8 cellular contexts compared by ENCODE assay signal in genomic region chr1:180229483-180230415, GRCh38. TPM values are rescaled to one million over a fixed set of nuclear protein-coding genes. Genes with fewer than 3 reads are reported as not detected.
DNase-seq lines count a peak whose midpoint lies in the region; ATAC-seq, FAIRE-seq and TF ChIP-seq lines count a peak whose summit lies in the region.

TSS of gene LHX4 (plus strand) at chr1:180230264. CDS start at chr1:180230530, 266 bp downstream.

- TF ChIP-seq CTCF in brain microvascular endothelial cell (IDR thresholded peaks at IDR 0.05; ENCODE audit: low read depth, low read length, missing control alignments): no peak
- no peak for TF ChIP-seq CTCF in kidney (IDR thresholded peaks at IDR 0.05; ENCODE audit: borderline replicate concordance, extremely low read depth, insufficient read depth)

- H3K36me3 Mint-ChIP-seq in stimulated activated naive CD8-positive, alpha-beta T cell treated with anti-CD3 and anti-CD28 coated beads, Interleukin-15, Interleukin-2, amounts not matched to agents 100 ng/mL and 50 ng/mL, for 24 hours (ENCODE audit: low read depth): no peaks in the 10 kb centered on the region

- H3K27ac ChIP-seq in brain microvascular endothelial cell (no peak within 1 kb of the TSS), kidney (ENCODE audit: low read depth in 2 of 2, low read length in 2 of 2) (no peak within 1 kb of the TSS)

- peaks cover 69% of the 10 kb centered on the region for H3K27me3 ChIP-seq in brain microvascular endothelial cell (replicated peaks)

- peaks cover 29% of the 10 kb centered on the region for H3K4me1 Mint-ChIP-seq in stimulated activated naive CD8-positive, alpha-beta T cell treated with anti-CD3 and anti-CD28 coated beads, Interleukin-15, Interleukin-2, amounts not matched to agents 100 ng/mL and 50 ng/mL, for 24 hours (ENCODE audit: low read depth)

- H3K4me1 ChIP-seq in kidney (ENCODE audit: control insufficient read depth in 1 of 2, insufficient read depth in 1 of 2, low read depth in 1 of 2, low read length in 2 of 2): peaks cover 6 to 32% of the 10 kb centered on the region in 2 donors

- ATAC-seq in HG03439 (IDR thresholded peaks at IDR 0.05; ENCODE audit: unreplicated experiment) (peak; percentile 41), HG02763 (IDR thresholded peaks at IDR 0.05; ENCODE audit: unreplicated experiment) (no peak)

- H3K27ac Mint-ChIP-seq in stimulated activated naive CD8-positive, alpha-beta T cell treated with anti-CD3 and anti-CD28 coated beads, Interleukin-15, Interleukin-2, amounts not matched to agents 100 ng/mL and 50 ng/mL, for 24 hours: no peak within 1 kb of the TSS

- H3K36me3 ChIP-seq in brain microvascular endothelial cell (replicated peaks) (no peaks in the 10 kb centered on the region), kidney (ENCODE audit: control insufficient read depth in 1 of 2, insufficient read depth in 2 of 2, low read length in 2 of 2) (no peaks in the 10 kb centered on the region)

- no peak for FAIRE-seq in kidney (lab: Jason Lieb, UNC)

- no peak within 1 kb of the TSS for H3K9ac ChIP-seq in kidney (ENCODE audit: low read length in 2 of 2)

- in situ Hi-C loops in brain microvascular endothelial cell (cut with HindIII; ENCODE audit: low pct_ligation_motif_present, low sequenced_read_pairs): no loop called here

- intact Hi-C loops in kidney (cut with DNase I): no loop called here

- H3K4me3 ChIP-seq in brain microvascular endothelial cell (ENCODE audit: low read depth, low read length): peak within 1 kb of the TSS; percentile 43
- peak within 1 kb of the TSS; percentile 44 to 55 for H3K4me3 ChIP-seq in kidney (ENCODE audit: low read length in 2 of 2)

- H3K4me3 Mint-ChIP-seq in stimulated activated naive CD8-positive, alpha-beta T cell treated with anti-CD3 and anti-CD28 coated beads, Interleukin-15, Interleukin-2, amounts not matched to agents 100 ng/mL and 50 ng/mL, for 24 hours: peak within 1 kb of the TSS; percentile 73

- DNase-seq in NCI-H1417 (lab: John Stamatoyannopoulos, UW): peak in 2 of 3 experiments; percentile 65 to 74
- no peak for DNase-seq in NCI-H1417 treated with DMSO at 0.1 percent for 48 hours (lab: John Stamatoyannopoulos, UW)
- DNase-seq in brain microvascular endothelial cell: no peak
- DNase-seq in kidney: peak; percentile 78

- no peaks in the 10 kb centered on the region for H3K9me3 ChIP-seq in kidney (ENCODE audit: control insufficient read depth in 1 of 2, low read length in 2 of 2)

- H3K9me3 Mint-ChIP-seq in stimulated activated naive CD8-positive, alpha-beta T cell treated with anti-CD3 and anti-CD28 coated beads, Interleukin-15, Interleukin-2, amounts not matched to agents 100 ng/mL and 50 ng/mL, for 24 hours: no peaks in the 10 kb centered on the region

- H3K27me3 Mint-ChIP-seq in stimulated activated naive CD8-positive, alpha-beta T cell treated with anti-CD3 and anti-CD28 coated beads, Interleukin-15, Interleukin-2, amounts not matched to agents 100 ng/mL and 50 ng/mL, for 24 hours: peaks cover 78% of the 10 kb centered on the region

TF ChIP-seq in PFSK-1, 5 proteins besides CTCF, POLR2A, EP300 and RAD21:
- TF ChIP-seq REST (IDR thresholded peaks at IDR 0.05; ENCODE audit: insufficient read depth in 1 of 2, low read depth in 2 of 2, low read length in 2 of 2) (no peak), POLR2AphosphoS5 (IDR thresholded peaks at IDR 0.05; ENCODE audit: low read depth, low read length) (0 out of 2 replicates have a peak, but pooled peaks have one; percentile 63), TAF1 (IDR thresholded peaks at IDR 0.05; ENCODE audit: borderline replicate concordance, insufficient read depth, low read length) (no peak), FOXP2 (optimal IDR thresholded peaks at IDR 0.05; ENCODE audit: borderline replicate concordance, extremely low read depth, extremely low read length, insufficient read depth) (peak; percentile 53)

RNA-seq across cellular contexts. Expression of gene LHX4, which starts in this region (rescaled TPM):
- 2.9 TPM for polyA plus RNA-seq in PFSK-1 (2012; ENCODE audit: insufficient read length, low read depth)
- total RNA-seq in kidney: not detected
- polyA plus RNA-seq in kidney (ENCODE audit: insufficient read depth, low read depth, low replicate concordance): 0.37 TPM

Comparison
In these comparisons a context has a peak if more than half of its experiments do, and no peak if none do; other contexts are left out.
1. DNase-seq: peak in NCI-H1417 (2 of 3); none in NCI-H1417 treated with DMSO at 0.1 percent for 48 hours (single experiment) and brain microvascular endothelial cell (single experiment).
2. Peak in DNase-seq and H3K4me3 ChIP-seq in kidney; RNA of the gene not detected or under 1 TPM.